Comparison of ENCODE assay signal across 1 cellular context in the genomic region with DNA sequence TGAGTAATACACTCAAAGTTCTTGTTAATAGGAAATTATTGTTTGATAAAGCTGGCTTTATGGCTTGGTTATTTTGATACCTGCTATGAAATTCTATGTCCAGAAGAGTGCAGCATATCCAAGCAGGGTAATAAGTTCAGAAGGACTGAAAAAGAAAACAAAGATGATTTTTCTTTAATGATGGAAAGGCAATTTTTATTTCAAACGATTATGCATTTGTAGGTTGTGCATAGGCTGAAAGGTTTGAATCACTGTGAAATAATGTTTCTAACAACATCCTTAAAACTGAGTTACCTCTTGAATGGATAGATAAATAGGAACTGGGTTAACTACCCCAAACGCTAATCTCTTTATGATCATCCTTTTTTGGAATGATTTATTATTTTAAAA.
A peak's percentile ranks its signal among the peaks of the same experiment; 100 is the strongest.
TF ChIP-seq lines count a peak whose summit lies in the region.

No MANE protein-coding gene starts in this region.

TF ChIP-seq in K562, 482 proteins besides CTCF, POLR2A, EP300 and RAD21 (continued from another document):
- TF ChIP-seq, protein P1, sequence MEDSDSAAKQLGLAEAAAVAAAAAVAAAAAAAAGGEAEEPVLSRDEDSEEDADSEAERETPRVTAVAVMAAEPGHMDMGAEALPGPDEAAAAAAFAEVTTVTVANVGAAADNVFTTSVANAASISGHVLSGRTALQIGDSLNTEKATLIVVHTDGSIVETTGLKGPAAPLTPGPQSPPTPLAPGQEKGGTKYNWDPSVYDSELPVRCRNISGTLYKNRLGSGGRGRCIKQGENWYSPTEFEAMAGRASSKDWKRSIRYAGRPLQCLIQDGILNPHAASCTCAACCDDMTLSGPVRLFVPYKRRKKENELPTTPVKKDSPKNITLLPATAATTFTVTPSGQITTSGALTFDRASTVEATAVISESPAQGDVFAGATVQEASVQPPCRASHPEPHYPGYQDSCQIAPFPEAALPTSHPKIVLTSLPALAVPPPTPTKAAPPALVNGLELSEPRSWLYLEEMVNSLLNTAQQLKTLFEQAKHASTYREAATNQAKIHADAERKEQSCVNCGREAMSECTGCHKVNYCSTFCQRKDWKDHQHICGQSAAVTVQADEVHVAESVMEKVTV (CRISPR knock-in tag; IDR thresholded peaks at IDR 0.05): peak; percentile 73
